ENCODE assay signal across 8 cellular contexts in genomic region chr2:151410485-151410833, GRCh38. TPM values are rescaled to one million over a fixed set of nuclear protein-coding genes. Genes with fewer than 3 reads are reported as not detected.
DNase-seq lines count a peak whose midpoint lies in the region; ATAC-seq and TF ChIP-seq lines count a peak whose summit lies in the region.

No MANE protein-coding gene starts in this region.

- peak; percentile 64 to 69 for DNase-seq in Caco-2
- DNase-seq in HK-2 (ENCODE audit: unreplicated experiment) = peak; percentile 54
- no peak for DNase-seq in ascending aorta (ENCODE audit: low spot score in 2 of 2)
- peak; percentile 38 for DNase-seq in iPS-NIHi7 (ENCODE audit: extremely low spot score)
- DNase-seq in stimulated activated CD4-positive, alpha-beta T cell treated with anti-CD3 and anti-CD28 coated beads, Interleukin-1b, Interleukin-23, amount 100 ng/mL, for 4 hours (ENCODE audit: low read depth in 2 of 2) = peak; percentile 16 to 29
- no peak for DNase-seq in DMS153 (lab: John Stamatoyannopoulos, UW)

- H3K4me3 Mint-ChIP-seq in Caco-2 (ENCODE audit: unreplicated experiment) = peak overlapping the region; percentile 97

- peak; percentile 27 for ATAC-seq in GM19463 (IDR thresholded peaks at IDR 0.05; ENCODE audit: unreplicated experiment)
- peak; percentile 38 for ATAC-seq in SK-N-SH treated with all-trans-retinoic acid at 6 μM for 48 hours

- peaks cover 6% of the 10 kb centered on the region for H3K4me1 Mint-ChIP-seq in Caco-2 (ENCODE audit: low read depth, unreplicated experiment)

- peaks cover 3% of the 10 kb centered on the region for H3K27me3 Mint-ChIP-seq in Caco-2 (ENCODE audit: insufficient read depth, unreplicated experiment)

- BruUV-seq in Caco-2 (replicated peaks; lab: Mats Ljungman, UMichigan) = no TSS peak

- H3K4me3 ChIP-seq in Caco-2 (ENCODE audit: low read depth, low read length) = peak overlapping the region; percentile 69
- peak overlapping the region; percentile 78 to 81 for H3K4me3 ChIP-seq in ascending aorta

- CTCF ChIA-PET in Caco-2 (lab: Charles Lee) = interaction anchor here (0.6 to 0.8 kb wide), 10 partner anchors 9 to 1121 kb away, joined by 3 to 9 read pairs (median 4); partner anchors contain the start of gene NMI

- H3K27me3 ChIP-seq in Caco-2 (replicated peaks; ENCODE audit: control insufficient read depth, insufficient read depth, low read length) (no peaks in the 10 kb centered on the region), ascending aorta (no peaks in the 10 kb centered on the region)

- peaks cover 60% of the 10 kb centered on the region for H3K36me3 Mint-ChIP-seq in Caco-2 (ENCODE audit: insufficient read depth, unreplicated experiment)

- no peak for TF ChIP-seq CTCF in Caco-2 (IDR thresholded peaks at IDR 0.05; ENCODE audit: insufficient read depth in 1 of 2, low read depth in 1 of 2, low read length in 1 of 2, severe bottlenecking in 1 of 2, unreplicated experiment in 1 of 2)
- TF ChIP-seq CTCF in ascending aorta (IDR thresholded peaks at IDR 0.05) = no peak

- peaks cover 1% of the 10 kb centered on the region; the same call in 1 of the 2 replicates for H3K36me3 ChIP-seq in Caco-2 (ENCODE audit: control insufficient read depth, insufficient read depth, low read length)
- H3K36me3 ChIP-seq in ascending aorta = peaks cover 4 to 14% of the 10 kb centered on the region in 2 donors

- peak overlapping the region; percentile 100 for H3K27ac Mint-ChIP-seq in Caco-2 (ENCODE audit: unreplicated experiment)

- peak overlapping the region; percentile 85 to 91 for H3K27ac ChIP-seq in ascending aorta

- H3K9me3 Mint-ChIP-seq in Caco-2 (ENCODE audit: unreplicated experiment) = no peaks in the 10 kb centered on the region

- intact Hi-C loops in Caco-2 (cut with micrococcal nuclease; ENCODE audit: unreplicated experiment) (loop anchor here (10.0 kb wide), 1 partner anchor 146 kb away; the partner anchor contains the start of gene RBM43), ascending aorta (cut with DNase I) (loop anchor here (1.0 to 10.0 kb wide), 3 partner anchors 120 to 1826 kb away; partner anchors contain the start of genes MMADHC and RBM43)

- POLR2A ChIA-PET in Caco-2 (lab: Charles Lee) = interaction anchor here (1.4 kb wide), 1 partner anchor 121 kb away, joined by 15 read pairs; the partner anchor contains the start of gene NMI

- no peaks in the 10 kb centered on the region for H3K9me3 ChIP-seq in Caco-2
- no peaks in the 10 kb centered on the region for H3K9me3 ChIP-seq in ascending aorta

- H3K4me1 ChIP-seq in Caco-2 (no peaks in the 10 kb centered on the region), ascending aorta (peaks cover 0 to 10% of the 10 kb centered on the region in 2 donors)

TF ChIP-seq in SK-N-SH treated with all-trans-retinoic acid at 6 μM for 48 hours, 23 proteins besides CTCF, POLR2A, EP300 and RAD21:
- TF ChIP-seq GLIS3 (CRISPR knock-in tag; IDR thresholded peaks at IDR 0.05) (no peak), TCF4 (CRISPR knock-in tag; IDR thresholded peaks at IDR 0.05; ENCODE audit: borderline replicate concordance) (no peak), RARB (CRISPR knock-in tag; IDR thresholded peaks at IDR 0.05) (no peak), OSR1 (CRISPR knock-in tag; IDR thresholded peaks at IDR 0.05) (no peak), PPARA (CRISPR knock-in tag; IDR thresholded peaks at IDR 0.05; ENCODE audit: borderline replicate concordance) (no peak), ESRRG (CRISPR knock-in tag; IDR thresholded peaks at IDR 0.05) (no peak), ZFP3 (CRISPR knock-in tag; IDR thresholded peaks at IDR 0.05) (no peak; the same call in 1 of the 2 replicates), ZFP30 (CRISPR knock-in tag; IDR thresholded peaks at IDR 0.05) (no peak), CSRNP3 (CRISPR knock-in tag; IDR thresholded peaks at IDR 0.05) (no peak), ZC3H10 (CRISPR knock-in tag; IDR thresholded peaks at IDR 0.05) (no peak)
- TF ChIP-seq, protein P1, sequence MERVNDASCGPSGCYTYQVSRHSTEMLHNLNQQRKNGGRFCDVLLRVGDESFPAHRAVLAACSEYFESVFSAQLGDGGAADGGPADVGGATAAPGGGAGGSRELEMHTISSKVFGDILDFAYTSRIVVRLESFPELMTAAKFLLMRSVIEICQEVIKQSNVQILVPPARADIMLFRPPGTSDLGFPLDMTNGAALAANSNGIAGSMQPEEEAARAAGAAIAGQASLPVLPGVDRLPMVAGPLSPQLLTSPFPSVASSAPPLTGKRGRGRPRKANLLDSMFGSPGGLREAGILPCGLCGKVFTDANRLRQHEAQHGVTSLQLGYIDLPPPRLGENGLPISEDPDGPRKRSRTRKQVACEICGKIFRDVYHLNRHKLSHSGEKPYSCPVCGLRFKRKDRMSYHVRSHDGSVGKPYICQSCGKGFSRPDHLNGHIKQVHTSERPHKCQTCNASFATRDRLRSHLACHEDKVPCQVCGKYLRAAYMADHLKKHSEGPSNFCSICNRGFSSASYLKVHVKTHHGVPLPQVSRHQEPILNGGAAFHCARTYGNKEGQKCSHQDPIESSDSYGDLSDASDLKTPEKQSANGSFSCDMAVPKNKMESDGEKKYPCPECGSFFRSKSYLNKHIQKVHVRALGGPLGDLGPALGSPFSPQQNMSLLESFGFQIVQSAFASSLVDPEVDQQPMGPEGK (CRISPR knock-in tag; IDR thresholded peaks at IDR 0.05; ENCODE audit: borderline replicate concordance) = no peak
- TF ChIP-seq, protein P2, sequence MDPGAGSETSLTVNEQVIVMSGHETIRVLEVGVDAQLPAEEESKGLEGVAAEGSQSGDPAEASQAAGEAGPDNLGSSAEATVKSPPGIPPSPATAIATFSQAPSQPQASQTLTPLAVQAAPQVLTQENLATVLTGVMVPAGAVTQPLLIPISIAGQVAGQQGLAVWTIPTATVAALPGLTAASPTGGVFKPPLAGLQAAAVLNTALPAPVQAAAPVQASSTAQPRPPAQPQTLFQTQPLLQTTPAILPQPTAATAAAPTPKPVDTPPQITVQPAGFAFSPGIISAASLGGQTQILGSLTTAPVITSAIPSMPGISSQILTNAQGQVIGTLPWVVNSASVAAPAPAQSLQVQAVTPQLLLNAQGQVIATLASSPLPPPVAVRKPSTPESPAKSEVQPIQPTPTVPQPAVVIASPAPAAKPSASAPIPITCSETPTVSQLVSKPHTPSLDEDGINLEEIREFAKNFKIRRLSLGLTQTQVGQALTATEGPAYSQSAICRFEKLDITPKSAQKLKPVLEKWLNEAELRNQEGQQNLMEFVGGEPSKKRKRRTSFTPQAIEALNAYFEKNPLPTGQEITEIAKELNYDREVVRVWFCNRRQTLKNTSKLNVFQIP (CRISPR knock-in tag; IDR thresholded peaks at IDR 0.05; ENCODE audit: borderline replicate concordance, low read depth) = no peak

RNA-seq across cellular contexts. Expression of gene RIF1, which starts 0.8 kb away (rescaled TPM):
- 62.9 and 63.9 TPM in 2 replicates for total RNA-seq in Caco-2 (2022)
- 10.7 TPM for total RNA-seq in ascending aorta

RNA-seq across cellular contexts. Expression of gene TNFAIP6, which starts 53.1 kb away (rescaled TPM):
- total RNA-seq in Caco-2 (2022) (not detected in 2 replicates), ascending aorta (13.6 TPM)

Comparison
In these comparisons a context has a peak if more than half of its experiments do, and no peak if none do; other contexts are left out.
1. DNase-seq: peak in Caco-2 (2 of 2), HK-2 (single experiment), iPS-NIHi7 (single experiment) and stimulated activated CD4-positive, alpha-beta T cell treated with anti-CD3 and anti-CD28 coated beads, Interleukin-1b, Interleukin-23, amount 100 ng/mL, for 4 hours (2 of 2); none in ascending aorta (0 of 2) and DMS153 (single experiment).
2. RNA of gene TNFAIP6, which starts 53.1 kb away (total RNA-seq): 13.6 TPM in ascending aorta (single experiment); not detected in Caco-2; every median in the first group is over 10 times any median in the second.